Comparison of ENCODE assay signal across 8 cellular contexts in the genomic region with DNA sequence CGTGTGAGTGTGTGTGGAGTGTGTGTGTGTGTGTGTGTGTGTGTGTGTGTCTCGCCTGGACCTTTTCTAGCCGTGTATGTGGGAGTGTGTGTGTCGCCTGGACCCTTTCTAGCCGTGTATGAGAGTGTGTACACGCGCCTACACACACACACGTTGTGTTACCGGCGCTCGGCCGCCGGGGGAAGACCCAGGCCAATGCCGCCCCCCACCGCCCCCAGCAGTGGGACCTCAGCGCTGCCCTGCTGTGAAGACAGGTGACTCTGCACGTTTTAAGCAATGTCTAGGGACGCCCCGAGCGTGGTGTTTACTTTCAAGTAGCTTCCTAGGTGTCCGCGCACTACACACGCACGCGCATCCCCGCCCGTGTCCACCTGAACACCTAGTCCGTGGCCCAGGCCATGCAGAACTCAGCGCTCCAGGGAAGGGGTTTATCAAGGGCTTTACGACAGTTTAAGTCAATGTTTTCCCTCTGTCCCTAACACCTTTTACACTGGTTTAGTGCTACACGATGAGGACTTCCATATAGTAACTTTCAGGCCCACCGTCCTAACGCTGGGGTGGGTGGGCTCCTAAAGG. TPM values are rescaled to one million over a fixed set of nuclear protein-coding genes. Genes with fewer than 3 reads are reported as not detected.
A peak's percentile ranks its signal among the peaks of the same experiment; 100 is the strongest.
DNase-seq lines count a peak whose midpoint lies in the region; ATAC-seq, FAIRE-seq and TF ChIP-seq lines count a peak whose summit lies in the region.

No MANE protein-coding gene starts in this region.

- CTCF ChIA-PET in A549 (lab: Yijun Ruan, JAX), result interaction anchor here (1.0 kb wide), 2 partner anchors 11 to 305 kb away, joined by 3 read pairs; no protein-coding TSS in a partner anchor

- H3K27ac ChIP-seq in A549, result peak overlapping the region; percentile 85 to 94
- peak overlapping the region; percentile 67 for H3K27ac ChIP-seq in KMS-11
- peak overlapping the region; percentile 49 for H3K27ac ChIP-seq in caudate nucleus (ENCODE audit: low read depth, low read length)

- no peaks in the 10 kb centered on the region for H3K36me3 ChIP-seq in KMS-11 (ENCODE audit: insufficient read depth)

- H3K4me3 ChIP-seq in A549, result peak overlapping the region; percentile 51
- H3K4me3 ChIP-seq in KMS-11 (IDR thresholded peaks at IDR 0.05; ENCODE audit: insufficient read depth, low read depth, low read length), result no peak overlapping the region

- peaks cover 36% of the 10 kb centered on the region for H3K79me2 ChIP-seq in KMS-11 (ENCODE audit: insufficient read depth, low read depth)

- H4K20me1 ChIP-seq in KMS-11 (ENCODE audit: insufficient read depth), result 0 out of 2 replicates have a peak, but pooled peaks cover 6% of the 10 kb centered on the region

- H3K9ac ChIP-seq in KMS-11, result peak overlapping the region; percentile 79

- FAIRE-seq in A549 (lab: Jason Lieb, UNC) (no peak), D721Med (lab: Jason Lieb, UNC) (no peak)

- peak; percentile 33 to 47; a peak in 5 of 6 replicates for ATAC-seq in A549
- peak; percentile 1 for ATAC-seq in GM19025 (IDR thresholded peaks at IDR 0.05; ENCODE audit: low read depth, unreplicated experiment)

- H3K4me1 ChIP-seq in A549 (peaks cover 15% of the 10 kb centered on the region; the same call in 1 of the 3 replicates), KMS-11 (ENCODE audit: low read depth, poor library complexity, severe bottlenecking) (peaks cover 38% of the 10 kb centered on the region)

- H3K9me3 ChIP-seq in A549, result no peaks in the 10 kb centered on the region

- H3K27me3 ChIP-seq in KMS-11 (ENCODE audit: insufficient read depth, low read depth), result no peaks in the 10 kb centered on the region

- no peak for TF ChIP-seq RAD21 in A549 (conservative IDR thresholded peaks at IDR 0.05 in 1 of 2, IDR thresholded peaks at IDR 0.05 in 1 of 2)

- peak overlapping the region; percentile 32; the same call in 1 of the 2 replicates for H2AFZ ChIP-seq in KMS-11 (ENCODE audit: low read depth)

- POLR2A ChIA-PET in A549 (lab: Yijun Ruan, JAX), result no interaction called here

- DNase-seq in A549 (ENCODE audit: low read depth in 1 of 2, low spot score in 1 of 2), result peak in 1 of 2 experiments; percentile 34
- peak in 3 of 5 experiments; percentile 21 to 59 (median 25) for DNase-seq in T-helper 2 cell
- peak in 9 of 61 donors; percentile 11 to 69 (median 47) for DNase-seq in caudate nucleus (lab: John Stamatoyannopoulos, UW)
- peak; percentile 86 for DNase-seq in left kidney (ENCODE audit: low read depth, low spot score)
- DNase-seq in stimulated activated CD8-positive, alpha-beta memory T cell treated with anti-CD3 and anti-CD28 coated beads, Interleukin-4, amount 100 ng/mL, for 48 hours, result peak; percentile 58
- no peak for DNase-seq in D721Med (ENCODE audit: insufficient read length, low spot score)

- no peak for TF ChIP-seq CTCF in A549 (IDR thresholded peaks at IDR 0.05)
- no peak for TF ChIP-seq CTCF in KMS-11 (conservative IDR thresholded peaks at IDR 0.05; ENCODE audit: low read depth, low read length)
- no peak for TF ChIP-seq CTCF in D721Med (IDR thresholded peaks at IDR 0.05; ENCODE audit: insufficient read depth, missing control alignments)

- no peak for TF ChIP-seq POLR2A in A549 (IDR thresholded peaks at IDR 0.05; ENCODE audit: low read length)

- 64% methylated on average over 28 of the region's 33 CpGs for WGBS in A549 (ENCODE audit: missing lambda C conversion rate)

- TF ChIP-seq EP300 in A549 (IDR thresholded peaks at IDR 0.05), result no peak

- H3K4me2 ChIP-seq in A549, result peak overlapping the region; percentile 81
- H3K4me2 ChIP-seq in KMS-11, result peak overlapping the region; percentile 26

TF ChIP-seq in A549, 52 proteins besides CTCF, POLR2A, EP300 and RAD21:
- no peak for TF ChIP-seq RARB (CRISPR knock-in tag; IDR thresholded peaks at IDR 0.05)

RNA-seq across cellular contexts. Expression of gene BCL2, which starts 1.2 kb away (rescaled TPM):
- polyA plus RNA-seq in A549 (2011; rRNA removed) (0.50 and 0.53 TPM in 2 replicates), A549 (2017; fragmentation: RNase III; extraction: RNeasy Plus Mini Kit Qiagen cat#74134 plus additional on column Dnase treatment) (0.56 to 0.66 TPM (median 0.61 TPM) in 3 replicates)
- polyA plus RNA-seq in A549 (2012; cell fraction: cytosol; rRNA removed), result 0.28 and 0.31 TPM in 2 replicates
- 0.19 and 0.31 TPM in 2 replicates for polyA plus RNA-seq in A549 (2012; cell fraction: nucleus; rRNA removed)
- polyA minus RNA-seq in A549 (2011; rRNA and poly(A)+ RNA removed), result 0.73 and 0.99 TPM in 2 replicates

RNA-seq across cellular contexts. Expression of gene KDSR, which starts 46.2 kb away (rescaled TPM):
- 21.2 and 22.6 TPM in 2 replicates for polyA plus RNA-seq in A549 (2011; rRNA removed)
- 10.7 and 11.0 TPM in 2 replicates for polyA plus RNA-seq in A549 (2012; cell fraction: cytosol; rRNA removed)
- polyA plus RNA-seq in A549 (2012; cell fraction: nucleus; rRNA removed), result 6.3 and 10.4 TPM in 2 replicates
- polyA plus RNA-seq in A549 (2017; fragmentation: RNase III; extraction: RNeasy Plus Mini Kit Qiagen cat#74134 plus additional on column Dnase treatment), result 10.4 to 14.2 TPM (median 13.6 TPM) in 3 replicates
- polyA minus RNA-seq in A549 (2011; rRNA and poly(A)+ RNA removed), result 24.6 and 28.7 TPM in 2 replicates
